ENCODE assay signal across 15 cellular contexts in genomic region chr4:764405-765169, GRCh38. TPM values are rescaled to one million over a fixed set of nuclear protein-coding genes. Genes with fewer than 3 reads are reported as not detected.
DNase-seq lines count a peak whose midpoint lies in the region; ATAC-seq and TF ChIP-seq lines count a peak whose summit lies in the region.
"Had no signal": no experiment of that assay in that cellular context is flagged by ENCODE, and none has a peak within 500 bp of the region (broad histone marks: within the 10 kb centered on the region; RNA-seq: fewer than 3 reads in every experiment).

No MANE protein-coding gene starts in this region.

- H3K36me3 ChIP-seq in BLaER1: peaks cover 99% of the 10 kb centered on the region
- peaks cover 0 to 62% (median 3%) of the 10 kb centered on the region in 3 experiments for H3K36me3 ChIP-seq in naive thymus-derived CD4-positive, alpha-beta T cell (ENCODE audit: control insufficient read depth in 2 of 3, insufficient read depth in 3 of 3, low read length in 3 of 3)

- DNase-seq in HFFc6: no peak
- DNase-seq in naive thymus-derived CD4-positive, alpha-beta T cell: no peak
- DNase-seq in KG1 (lab: John Stamatoyannopoulos, UW): no peak
- DNase-seq in dedifferentiated amniotic fluid mesenchymal stem cell (ENCODE audit: extremely low spot score): no peak
- DNase-seq: anterior cingulate cortex, DMS153, NCI-H2107, occipital lobe, SJCRH30 had no signal

- H3K4me1 Mint-ChIP-seq in HFFc6 (ENCODE audit: low read depth) (peaks cover 7% of the 10 kb centered on the region; the same call in 1 of the 2 replicates), brain (peaks cover 28% of the 10 kb centered on the region)
- H3K4me1 Mint-ChIP-seq in naive thymus-derived CD4-positive, alpha-beta T cell: peaks cover 7 to 33% (median 18%) of the 10 kb centered on the region in 7 donors

- intact Hi-C loops in naive thymus-derived CD4-positive, alpha-beta T cell (cut with micrococcal nuclease): no loop called here

- H3K27me3 ChIP-seq in BLaER1: no peaks in the 10 kb centered on the region
- H3K27me3 ChIP-seq in naive thymus-derived CD4-positive, alpha-beta T cell (ENCODE audit: control insufficient read depth in 2 of 2, insufficient read depth in 2 of 2, low read length in 2 of 2): no peaks in the 10 kb centered on the region
- H3K27me3 ChIP-seq: SJCRH30 had no signal

- H3K27me3 Mint-ChIP-seq in HFFc6 (ENCODE audit: insufficient read depth): peaks cover 19% of the 10 kb centered on the region
- H3K27me3 Mint-ChIP-seq in brain: no peaks in the 10 kb centered on the region
- H3K27me3 Mint-ChIP-seq in naive thymus-derived CD4-positive, alpha-beta T cell: no peaks in the 10 kb centered on the region

- TF ChIP-seq CTCF in HFFc6 (IDR thresholded peaks at IDR 0.05): no peak
- TF ChIP-seq CTCF in brain (conservative IDR thresholded peaks at IDR 0.05): no peak

- H3K9me3 Mint-ChIP-seq in HFFc6: peaks cover 46% of the 10 kb centered on the region
- peaks cover 0 to 25% (median 7%) of the 10 kb centered on the region in 5 experiments for H3K9me3 Mint-ChIP-seq in brain
- H3K9me3 Mint-ChIP-seq in naive thymus-derived CD4-positive, alpha-beta T cell: peaks cover 0 to 20% (median 0%) of the 10 kb centered on the region in 11 donors

- H3K9me3 ChIP-seq in BLaER1: no peaks in the 10 kb centered on the region
- no peaks in the 10 kb centered on the region for H3K9me3 ChIP-seq in naive thymus-derived CD4-positive, alpha-beta T cell (ENCODE audit: control insufficient read depth in 2 of 3, low read length in 3 of 3)

- H3K36me3 Mint-ChIP-seq in HFFc6 (ENCODE audit: low read depth): peaks cover 83% of the 10 kb centered on the region
- H3K36me3 Mint-ChIP-seq in brain: peaks cover 92% of the 10 kb centered on the region
- peaks cover 5 to 84% (median 46%) of the 10 kb centered on the region in 5 donors for H3K36me3 Mint-ChIP-seq in naive thymus-derived CD4-positive, alpha-beta T cell

- POLR2A ChIA-PET in naive thymus-derived CD4-positive, alpha-beta T cell (lab: Charles Lee): no interaction called here

- H3K4me3 Mint-ChIP-seq in HFFc6 (peak overlapping the region; percentile 15; the same call in 1 of the 2 replicates), brain (no peak overlapping the region)
- H3K4me3 Mint-ChIP-seq in naive thymus-derived CD4-positive, alpha-beta T cell: no peak overlapping the region

- no peak overlapping the region for H3K27ac ChIP-seq in BLaER1
- H3K27ac ChIP-seq in naive thymus-derived CD4-positive, alpha-beta T cell (ENCODE audit: low read depth, low read length): no peak overlapping the region
- H3K27ac ChIP-seq: SJCRH30, thoracic aorta had no signal

- peak; percentile 28 for ATAC-seq in naive thymus-derived CD4-positive, alpha-beta T cell
- ATAC-seq in HG02588 (IDR thresholded peaks at IDR 0.05; ENCODE audit: unreplicated experiment) (no peak), GM21825 (IDR thresholded peaks at IDR 0.05; ENCODE audit: unreplicated experiment) (no peak)

- peaks cover 98% of the 10 kb centered on the region for H4K20me1 ChIP-seq in BLaER1

- no peak overlapping the region for H3K9ac ChIP-seq in BLaER1

- H3K4me3 ChIP-seq in BLaER1: no peak overlapping the region
- H3K4me3 ChIP-seq in naive thymus-derived CD4-positive, alpha-beta T cell (ENCODE audit: low read length): no peak overlapping the region
- H3K4me3 ChIP-seq: lung, SJCRH30, thoracic aorta had no signal

- CTCF ChIA-PET in naive thymus-derived CD4-positive, alpha-beta T cell (lab: Charles Lee): no interaction called here

- peak overlapping the region; percentile 39; the same call in 1 of the 2 replicates for H3K4me2 ChIP-seq in BLaER1

- H3K4me1 ChIP-seq in BLaER1: peaks cover 17% of the 10 kb centered on the region
- H3K4me1 ChIP-seq in naive thymus-derived CD4-positive, alpha-beta T cell (ENCODE audit: control insufficient read depth in 2 of 2, insufficient read depth in 2 of 2, low read length in 2 of 2): no peaks in the 10 kb centered on the region
- H3K4me1 ChIP-seq: SJCRH30 had no signal

- peak overlapping the region; percentile 46; the same call in 1 of the 2 replicates for H3K27ac Mint-ChIP-seq in HFFc6
- peak overlapping the region in 3 of 5 experiments; percentile 28 to 94 (median 63) for H3K27ac Mint-ChIP-seq in brain
- peak overlapping the region in 3 of 9 donors; percentile 6 to 44 (median 29) for H3K27ac Mint-ChIP-seq in naive thymus-derived CD4-positive, alpha-beta T cell

RNA-seq across cellular contexts. Expression of gene PCGF3, which starts 59.0 kb away (rescaled TPM):
- 10 to 100 TPM; 28.5 to 34.5 (median 30.2) TPM for total RNA-seq in HFFc6 (2021; fragmentation: NEBNext Ultra II Directional; extraction: Animal tissue kit (Norgen Biotek cat#: 25700))
- 27.6 TPM for polyA plus RNA-seq in brain (ENCODE audit: insufficient read depth, low read depth, low replicate concordance)
- total RNA-seq in naive thymus-derived CD4-positive, alpha-beta T cell: 10 to 100 TPM; 32.7 to 66.8 (median 42.3) TPM
- polyA plus RNA-seq in naive thymus-derived CD4-positive, alpha-beta T cell: 1 to 10 TPM; 3.8 to 5.7 TPM
